ENCODE assay signal across 23 cellular contexts in genomic region chr15:51298656-51299055, GRCh38. TPM values are rescaled to one million over a fixed set of nuclear protein-coding genes. Genes with fewer than 3 reads are reported as not detected.
DNase-seq lines count a peak whose midpoint lies in the region; ATAC-seq and TF ChIP-seq lines count a peak whose summit lies in the region.
"Had no signal": no experiment of that assay in that cellular context is flagged by ENCODE, and none has a peak within 500 bp of the region (broad histone marks: within the 10 kb centered on the region; RNA-seq: fewer than 3 reads in every experiment).

No MANE protein-coding gene starts in this region.

- no peaks in the 10 kb centered on the region for H3K36me3 ChIP-seq in osteoblast (ENCODE audit: insufficient read depth, low read length)
- no peaks in the 10 kb centered on the region for H3K36me3 ChIP-seq in aorta (ENCODE audit: control insufficient read depth in 1 of 2, insufficient read depth in 2 of 2, low read length in 1 of 2)
- H3K36me3 ChIP-seq: BLaER1, tibial nerve had no signal

- ATAC-seq in left ventricle myocardium superior (peak; percentile 45), right cardiac atrium (no peak), esophagus mucosa (no peak), aorta (ENCODE audit: low FRiP score) (no peak)
- ATAC-seq: PC-3 had no signal

- no peaks in the 10 kb centered on the region for H3K9me3 ChIP-seq in right cardiac atrium (ENCODE audit: control insufficient read depth, low read length)
- no peaks in the 10 kb centered on the region for H3K9me3 ChIP-seq in osteoblast (ENCODE audit: low read depth, low read length)
- H3K9me3 ChIP-seq in aorta (ENCODE audit: control insufficient read depth, low read length): no peaks in the 10 kb centered on the region
- H3K9me3 ChIP-seq: tibial nerve had no signal

- H3K4me3 ChIP-seq in right cardiac atrium (ENCODE audit: low read length) (no peak overlapping the region), osteoblast (ENCODE audit: insufficient read depth, low read length) (no peak overlapping the region), aorta (ENCODE audit: low read length in 2 of 2) (no peak overlapping the region)
- H3K4me3 ChIP-seq: BLaER1, tibial nerve had no signal

- H2AFZ ChIP-seq in osteoblast (ENCODE audit: low read length): peak overlapping the region; percentile 56

- no peaks in the 10 kb centered on the region for H4K20me1 ChIP-seq in osteoblast (ENCODE audit: insufficient read depth, low read length)
- H4K20me1 ChIP-seq: BLaER1 had no signal

- H3K27me3 ChIP-seq in right cardiac atrium (ENCODE audit: control insufficient read depth, insufficient read depth) (no peaks in the 10 kb centered on the region), osteoblast (ENCODE audit: insufficient read depth, low read length) (peaks cover 5% of the 10 kb centered on the region), aorta (ENCODE audit: control insufficient read depth in 1 of 2, insufficient read depth in 2 of 2, low read length in 1 of 2) (no peaks in the 10 kb centered on the region)
- H3K27me3 ChIP-seq: BLaER1, tibial nerve had no signal

- 53% methylated on average over 3 of the region's 3 CpGs for WGBS in right cardiac atrium
- WGBS in aorta, 2 donors: 36 to 39% methylated on average over 3 of the region's 3 CpGs

- peaks cover 2% of the 10 kb centered on the region for H3K4me1 ChIP-seq in right cardiac atrium (ENCODE audit: control insufficient read depth, insufficient read depth, low read length)
- no peaks in the 10 kb centered on the region for H3K4me1 ChIP-seq in osteoblast (ENCODE audit: insufficient read depth, low read length)
- no peaks in the 10 kb centered on the region for H3K4me1 ChIP-seq in aorta (ENCODE audit: control insufficient read depth in 1 of 2, insufficient read depth in 2 of 2, low read length in 2 of 2)
- H3K4me1 ChIP-seq: BLaER1 had no signal

- H3K79me2 ChIP-seq in osteoblast (ENCODE audit: insufficient read depth, low read length): no peaks in the 10 kb centered on the region

- DNase-seq in left ventricle myocardium superior: no peak
- DNase-seq in right cardiac atrium: no peak
- peak; percentile 91 for DNase-seq in osteoblast (ENCODE audit: insufficient read length, low spot score, missing footprints)
- DNase-seq in iPS-NIHi7 (ENCODE audit: extremely low spot score): no peak
- DNase-seq in aorta: no peak
- DNase-seq: activated CD4-positive, alpha-beta T cell treated with anti-CD3 and anti-CD28 coated beads for 4 hours; activated CD8-positive, alpha-beta memory T cell treated with anti-CD3 and anti-CD28 coated beads for 24 hours; activated effector memory CD4-positive, alpha-beta T cell treated with Interleukin-2 at 50 U/mL for 16 hours; central memory CD4-positive, alpha-beta T cell; dermis blood vessel endothelial cell; DND-41; kidney glomerular epithelial cell; NCI-H1105 treated with DMSO at 0.1 percent for 48 hours; NK-92 treated with Interleukin-12 subunit alpha and Interleukin-12 subunit beta, amount 100 ng/mL, for 24 hours; PC-3; T-helper 9 cell had no signal

- no peak overlapping the region for H3K4me2 ChIP-seq in osteoblast (ENCODE audit: insufficient read depth, low read length)
- H3K4me2 ChIP-seq: BLaER1 had no signal

- intact Hi-C loops in left ventricle myocardium superior (cut with micrococcal nuclease) (no loop called here), right cardiac atrium (cut with DNase I) (no loop called here), aorta (cut with DNase I) (loop anchor here in 1 of 2 donors (5.0 kb wide), 1 partner anchor 44 kb away; the partner anchor contains the start of gene GLDN)

- no peak for TF ChIP-seq CTCF in osteoblast (IDR thresholded peaks at IDR 0.05; ENCODE audit: extremely low read depth, low read depth, low read length)

- H3K27ac ChIP-seq in right cardiac atrium (ENCODE audit: low read length) (no peak overlapping the region), cingulate gyrus (ENCODE audit: low read depth, low read length) (peak overlapping the region; percentile 70), osteoblast (ENCODE audit: low read depth, low read length) (no peak overlapping the region), aorta (ENCODE audit: low read depth in 1 of 2, low read length in 2 of 2) (no peak overlapping the region)
- H3K27ac ChIP-seq: BLaER1, VCaP had no signal

RNA-seq across cellular contexts. Expression of gene CYP19A1, which starts 39.7 kb away (rescaled TPM):
- 0.55 TPM for total RNA-seq in left ventricle myocardium superior
- 1 to 10 TPM in 3 of 4 donors, under 1 TPM in 1; 0.74 to 1.3 (median 1.2) TPM for total RNA-seq in right cardiac atrium
- polyA plus RNA-seq in right cardiac atrium: 0.45 TPM
- 2.2 and 4.4 TPM in 2 replicates for total RNA-seq in osteoblast
- not detected for total RNA-seq in esophagus mucosa
- total RNA-seq in aorta: 1 to 10 TPM; 3.2 to 4.5 TPM
- 1 to 10 TPM in 1 of 2 donors, under 1 TPM in 1; 0.77 to 4.8 TPM for polyA plus RNA-seq in aorta
- total RNA-seq: dermis blood vessel endothelial cell, MCF 10A, PC-3, progenitor cell of endocrine pancreas had no signal

RNA-seq across cellular contexts. Expression of gene GLDN, which starts 42.8 kb away (rescaled TPM):
- total RNA-seq in left ventricle myocardium superior (10.8 TPM), right cardiac atrium (10 to 100 TPM in 1 of 4 donors, 1 to 10 TPM in 3; 6.3 to 10.9 (median 6.6) TPM), osteoblast (0.59 and 1.1 TPM in 2 replicates), esophagus mucosa (0.56 TPM), aorta (10 to 100 TPM; 23.0 to 49.2 TPM)
- polyA plus RNA-seq in right cardiac atrium (2.3 TPM), aorta (1 to 10 TPM; 3.0 to 8.8 TPM)
- total RNA-seq: dermis blood vessel endothelial cell, MCF 10A had no signal
